Comparison of ENCODE assay signal across 20 cellular contexts in the genomic region with DNA sequence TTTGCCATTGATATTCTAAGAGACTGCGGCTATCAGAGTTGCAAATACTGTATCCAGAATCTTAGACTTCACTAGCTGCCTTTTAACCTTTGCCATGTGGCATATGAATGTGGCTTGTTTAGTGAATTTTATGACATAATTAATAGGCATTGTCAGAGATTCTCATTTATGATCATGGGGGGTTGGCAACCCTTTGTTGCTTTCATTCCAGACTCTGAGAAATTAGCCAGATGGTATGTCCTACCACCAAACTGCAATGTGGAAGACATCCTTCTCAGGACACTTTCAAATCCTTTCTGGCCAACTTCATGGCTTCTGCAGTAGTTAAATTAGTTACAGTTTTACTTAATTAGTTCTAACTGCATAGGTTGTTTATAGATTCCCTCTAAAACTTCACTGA.
"Had no signal": no experiment of that assay in that cellular context is flagged by ENCODE, and none has a peak within 500 bp of the region (broad histone marks: within the 10 kb centered on the region; RNA-seq: fewer than 3 reads in every experiment).

No MANE protein-coding gene starts in this region.

- DNase-seq: activated CD4-positive, alpha-beta T cell treated with anti-CD3 and anti-CD28 coated beads for 48 hours; activated CD4-positive, alpha-beta T cell treated with anti-CD3 and anti-CD28 coated beads, Interleukin-2, amount 50 U/mL, for 4 hours; activated CD4-positive, CD25-positive, alpha-beta regulatory T cell treated with anti-CD3 and anti-CD28 coated beads, Interleukin-2, amount 50 U/mL, for 72 hours; activated CD8-positive, alpha-beta memory T cell treated with anti-CD3 and anti-CD28 coated beads, Interleukin-2, amount 50 U/mL, for 48 hours; activated CD8-positive, alpha-beta T cell treated with anti-CD3 and anti-CD28 coated beads, Interleukin-2, amount 10 ng/mL, durations not matched to agents 7 days and 5 days; activated naive CD4-positive, alpha-beta T cell treated with anti-CD3 and anti-CD28 coated beads, Interleukin-2, amount 50 U/mL, for 16 hours; activated naive CD8-positive, alpha-beta T cell treated with anti-CD3 and anti-CD28 coated beads, Interleukin-2, amount 10 ng/mL, durations not matched to agents 7 days and 5 days; activated T-cell treated with anti-CD3 and anti-CD28 coated beads, Interleukin-2, amount 50 U/mL, for 1 hour; adrenal gland; anterior cingulate cortex; Kasumi-1; KBM-7; NCI-H1930; NCI-H2107; NCI-H510A; NCI-H82; RPMI8226; T-helper 9 cell had no signal

- ATAC-seq: activated CD8-positive, alpha-beta T cell treated with anti-CD3 and anti-CD28 coated beads, Interleukin-2, amount 10 ng/mL, durations not matched to agents 7 days and 5 days; Right ventricle myocardium inferior; WTC11 had no signal
